Comparison of ENCODE assay signal across 1 cellular context in genomic region chr14:35383569-35384385, GRCh38.
TF ChIP-seq lines count a peak whose summit lies in the region.

No MANE protein-coding gene starts in this region.

TF ChIP-seq in A549, 52 proteins besides CTCF, POLR2A, EP300 and RAD21 (continued from another document):
- TF ChIP-seq ESRRA (IDR thresholded peaks at IDR 0.05; ENCODE audit: borderline replicate concordance, low read length) (no peak), CHD2 (IDR thresholded peaks at IDR 0.05; ENCODE audit: low read length, partially characterized antibody) (no peak), RFX5 (IDR thresholded peaks at IDR 0.05) (no peak), BHLHE40 (IDR thresholded peaks at IDR 0.05; ENCODE audit: low read depth, low read length) (no peak), USF2 (IDR thresholded peaks at IDR 0.05) (no peak), HMGXB4 (CRISPR knock-in tag; IDR thresholded peaks at IDR 0.05; ENCODE audit: borderline replicate concordance) (no peak), KDM5A (IDR thresholded peaks at IDR 0.05) (no peak), FOSL2 (IDR thresholded peaks at IDR 0.05) (no peak), FOSL2 (CRISPR knock-in tag; IDR thresholded peaks at IDR 0.05) (no peak), JUN (IDR thresholded peaks at IDR 0.05) (no peak), NFE2L2 (conservative IDR thresholded peaks at IDR 0.05; ENCODE audit: low read length) (no peak), HOXB13 (CRISPR knock-in tag; IDR thresholded peaks at IDR 0.05; ENCODE audit: low read depth) (no peak), MAX (IDR thresholded peaks at IDR 0.05) (no peak)
